2 cellular contexts compared by ENCODE assay signal in genomic region chr2:196853301-196854087, GRCh38.
TF ChIP-seq lines count a peak whose summit lies in the region.

No MANE protein-coding gene starts in this region.

TF ChIP-seq in SK-N-SH treated with all-trans-retinoic acid at 6 μM for 48 hours, 23 proteins besides CTCF, POLR2A, EP300 and RAD21:
- TF ChIP-seq, protein P1, sequence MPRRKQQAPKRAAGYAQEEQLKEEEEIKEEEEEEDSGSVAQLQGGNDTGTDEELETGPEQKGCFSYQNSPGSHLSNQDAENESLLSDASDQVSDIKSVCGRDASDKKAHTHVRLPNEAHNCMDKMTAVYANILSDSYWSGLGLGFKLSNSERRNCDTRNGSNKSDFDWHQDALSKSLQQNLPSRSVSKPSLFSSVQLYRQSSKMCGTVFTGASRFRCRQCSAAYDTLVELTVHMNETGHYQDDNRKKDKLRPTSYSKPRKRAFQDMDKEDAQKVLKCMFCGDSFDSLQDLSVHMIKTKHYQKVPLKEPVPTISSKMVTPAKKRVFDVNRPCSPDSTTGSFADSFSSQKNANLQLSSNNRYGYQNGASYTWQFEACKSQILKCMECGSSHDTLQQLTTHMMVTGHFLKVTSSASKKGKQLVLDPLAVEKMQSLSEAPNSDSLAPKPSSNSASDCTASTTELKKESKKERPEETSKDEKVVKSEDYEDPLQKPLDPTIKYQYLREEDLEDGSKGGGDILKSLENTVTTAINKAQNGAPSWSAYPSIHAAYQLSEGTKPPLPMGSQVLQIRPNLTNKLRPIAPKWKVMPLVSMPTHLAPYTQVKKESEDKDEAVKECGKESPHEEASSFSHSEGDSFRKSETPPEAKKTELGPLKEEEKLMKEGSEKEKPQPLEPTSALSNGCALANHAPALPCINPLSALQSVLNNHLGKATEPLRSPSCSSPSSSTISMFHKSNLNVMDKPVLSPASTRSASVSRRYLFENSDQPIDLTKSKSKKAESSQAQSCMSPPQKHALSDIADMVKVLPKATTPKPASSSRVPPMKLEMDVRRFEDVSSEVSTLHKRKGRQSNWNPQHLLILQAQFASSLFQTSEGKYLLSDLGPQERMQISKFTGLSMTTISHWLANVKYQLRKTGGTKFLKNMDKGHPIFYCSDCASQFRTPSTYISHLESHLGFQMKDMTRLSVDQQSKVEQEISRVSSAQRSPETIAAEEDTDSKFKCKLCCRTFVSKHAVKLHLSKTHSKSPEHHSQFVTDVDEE (CRISPR knock-in tag; IDR thresholded peaks at IDR 0.05) = peak; percentile 75; the same call in 1 of the 2 replicates
- TF ChIP-seq CSRNP3 (CRISPR knock-in tag; IDR thresholded peaks at IDR 0.05) = no peak
- TF ChIP-seq ISL1 (CRISPR knock-in tag; IDR thresholded peaks at IDR 0.05) = peak; percentile 26; the same call in 1 of the 2 replicates
- TF ChIP-seq TCF4 (CRISPR knock-in tag; IDR thresholded peaks at IDR 0.05; ENCODE audit: borderline replicate concordance) = peak; percentile 65
- no peak for TF ChIP-seq RARB (CRISPR knock-in tag; IDR thresholded peaks at IDR 0.05)

TF ChIP-seq in WTC11, 78 proteins besides CTCF, POLR2A, EP300 and RAD21:
- no peak for TF ChIP-seq ZNF263 (CRISPR knock-in tag; IDR thresholded peaks at IDR 0.05; ENCODE audit: low read depth)
